In the genomic region with DNA sequence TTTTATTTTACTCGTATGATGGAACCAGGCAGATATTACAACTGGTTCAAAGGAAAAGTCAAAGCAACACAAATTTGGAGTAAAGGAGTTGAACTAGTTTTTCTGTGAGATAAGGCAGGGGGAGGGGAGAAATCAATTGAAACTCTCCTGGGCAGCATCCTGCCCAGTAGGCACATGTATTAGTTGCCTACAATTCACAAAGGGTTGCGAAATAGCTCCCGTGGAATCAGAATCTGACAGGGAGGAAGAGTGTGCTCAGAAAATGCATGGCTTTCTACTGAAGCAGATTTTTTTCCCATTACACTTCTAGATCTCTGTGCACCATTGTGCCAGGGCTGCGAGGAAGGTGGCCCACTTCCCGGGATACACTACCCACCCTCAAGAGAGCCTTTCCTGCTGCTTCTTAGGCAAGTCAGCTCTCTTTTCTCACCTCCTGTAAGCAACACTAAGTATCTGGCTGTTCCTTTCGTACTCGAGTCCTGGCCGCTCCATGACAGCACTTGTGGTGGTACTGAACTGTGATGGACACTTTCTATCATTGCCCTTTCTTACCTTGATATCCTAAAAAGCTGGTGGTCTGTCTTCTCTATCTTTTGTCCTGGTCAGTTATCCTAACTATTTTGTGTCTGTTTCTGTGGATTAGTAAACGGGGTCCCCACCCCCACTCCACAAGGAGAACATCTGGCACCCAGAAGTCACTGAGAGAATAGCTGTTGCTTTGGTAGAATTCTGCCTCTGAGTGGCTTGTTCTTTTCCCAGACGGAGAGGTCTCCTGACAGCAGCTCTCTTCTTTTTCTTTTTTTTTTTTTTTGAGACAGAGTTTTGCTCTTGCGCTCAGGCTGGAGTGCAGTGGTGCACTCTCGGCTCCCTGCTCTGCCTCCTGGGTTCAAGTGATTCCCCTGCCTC, we compare ENCODE assay signal across 8 cellular contexts.
DNase-seq lines count a peak whose midpoint lies in the region; ATAC-seq, FAIRE-seq and TF ChIP-seq lines count a peak whose summit lies in the region.

No MANE protein-coding gene starts in this region.

- H3K4me1 ChIP-seq in DOHH2 (ENCODE audit: control insufficient read depth, low read length) (peaks cover 99% of the 10 kb centered on the region), OCI-LY7 (ENCODE audit: insufficient read depth, low read length, poor library complexity, severe bottlenecking) (peaks cover 97% of the 10 kb centered on the region), keratinocyte (ENCODE audit: control insufficient read depth, extremely low read depth, insufficient read depth, low read length) (peaks cover 17% of the 10 kb centered on the region), HAP-1 (peaks cover 3% of the 10 kb centered on the region; the same call in 1 of the 2 replicates)

- no peaks in the 10 kb centered on the region for H3K9me2 ChIP-seq in DOHH2 (replicated peaks; ENCODE audit: control insufficient read depth, low read length)
- no peaks in the 10 kb centered on the region for H3K9me2 ChIP-seq in OCI-LY7 (ENCODE audit: insufficient read depth, low read length)

- in situ Hi-C loops in HAP-1 (cut with MboI; ENCODE audit: low sequenced_read_pairs), result no loop called here

- TF ChIP-seq CTCF in DOHH2 (IDR thresholded peaks at IDR 0.05; ENCODE audit: low read depth, low read length, poor library complexity, severe bottlenecking) (no peak), OCI-LY7 (conservative IDR thresholded peaks at IDR 0.05; ENCODE audit: low read length) (no peak), keratinocyte (optimal IDR thresholded peaks at IDR 0.05 in 1 of 3, IDR thresholded peaks at IDR 0.05 in 1 of 3, conservative IDR thresholded peaks at IDR 0.05 in 1 of 3; ENCODE audit: extremely low read depth in 1 of 3, insufficient read depth in 2 of 3, low read length in 3 of 3) (no peak)

- dilution Hi-C loops in keratinocyte (cut with MboI; ENCODE audit: extremely low pct_ligation_motif_present, low sequenced_read_pairs), result no loop called here

- H3K27me3 ChIP-seq in DOHH2 (ENCODE audit: control insufficient read depth, low read length) (no peaks in the 10 kb centered on the region), keratinocyte (ENCODE audit: control insufficient read depth, extremely low read depth, insufficient read depth, low read length) (no peaks in the 10 kb centered on the region), HAP-1 (ENCODE audit: low read depth) (no peaks in the 10 kb centered on the region)

- H3K4me3 ChIP-seq in DOHH2 (ENCODE audit: low read length), result peak overlapping the region; percentile 74
- H3K4me3 ChIP-seq in OCI-LY7 (ENCODE audit: low read depth, low read length, poor library complexity, severe bottlenecking), result peak overlapping the region; percentile 57
- H3K4me3 ChIP-seq in keratinocyte (ENCODE audit: control insufficient read depth in 2 of 3, extremely low read depth in 1 of 3, insufficient read depth in 2 of 3, low read depth in 1 of 3, low read length in 3 of 3), result no peak overlapping the region
- H3K4me3 ChIP-seq in HAP-1, result no peak overlapping the region

- peaks cover 92% of the 10 kb centered on the region for H3K36me3 ChIP-seq in DOHH2 (ENCODE audit: control insufficient read depth, low read length)
- H3K36me3 ChIP-seq in OCI-LY7 (ENCODE audit: insufficient read depth, low read length), result peaks cover 92% of the 10 kb centered on the region
- H3K36me3 ChIP-seq in keratinocyte (ENCODE audit: control insufficient read depth in 2 of 2, extremely low read depth in 1 of 2, insufficient read depth in 2 of 2, low read length in 2 of 2), result no peaks in the 10 kb centered on the region
- H3K36me3 ChIP-seq in HAP-1 (replicated peaks), result peaks cover 30% of the 10 kb centered on the region

- CTCF ChIA-PET in OCI-LY7 (lab: Charles Lee; ENCODE audit: unreplicated experiment), result interaction anchor here (0.6 to 1.2 kb wide), 6 partner anchors 34 to 207 kb away, joined by 3 read pairs; no protein-coding TSS in a partner anchor
- CTCF ChIA-PET in HEK293T (lab: Yijun Ruan, JAX), result no interaction called here

- H3K9ac ChIP-seq in keratinocyte (ENCODE audit: control insufficient read depth, extremely low read depth, insufficient read depth, low read length), result no peak overlapping the region

- peak; percentile 46 for FAIRE-seq in keratinocyte (lab: Jason Lieb, UNC)

- intact Hi-C loops in OCI-LY7 (cut with micrococcal nuclease; ENCODE audit: unreplicated experiment), result loop anchor here (1.0 to 5.0 kb wide), 4 partner anchors 20 to 117 kb away; no protein-coding TSS in a partner anchor

- no peaks in the 10 kb centered on the region for H3K9me1 ChIP-seq in keratinocyte (ENCODE audit: control insufficient read depth, extremely low read depth, insufficient read depth, low read length)

- peak overlapping the region; percentile 88 for H3K4me2 ChIP-seq in DOHH2 (ENCODE audit: low read length)
- H3K4me2 ChIP-seq in OCI-LY7 (ENCODE audit: low read length), result peak overlapping the region; percentile 88
- H3K4me2 ChIP-seq in keratinocyte (ENCODE audit: control insufficient read depth, extremely low read depth, insufficient read depth, low read depth, low read length), result no peak overlapping the region

- H4K20me1 ChIP-seq in DOHH2 (ENCODE audit: control insufficient read depth, insufficient read depth, low read depth, low read length), result no peaks in the 10 kb centered on the region
- 0 out of 2 replicates have a peak, but pooled peaks cover 10% of the 10 kb centered on the region for H4K20me1 ChIP-seq in OCI-LY7 (ENCODE audit: insufficient read depth, low read length)
- H4K20me1 ChIP-seq in keratinocyte (ENCODE audit: control insufficient read depth, extremely low read depth, insufficient read depth, low read length), result no peaks in the 10 kb centered on the region

- H3K79me2 ChIP-seq in DOHH2 (ENCODE audit: control insufficient read depth, low read length), result peaks cover 91% of the 10 kb centered on the region
- peaks cover 92% of the 10 kb centered on the region for H3K79me2 ChIP-seq in OCI-LY7 (ENCODE audit: insufficient read depth, low read depth, low read length)
- no peaks in the 10 kb centered on the region for H3K79me2 ChIP-seq in keratinocyte (ENCODE audit: control insufficient read depth, insufficient read depth, low read length)

- no peaks in the 10 kb centered on the region for H3K9me3 ChIP-seq in DOHH2 (ENCODE audit: control insufficient read depth, insufficient read depth, low read length)
- H3K9me3 ChIP-seq in OCI-LY7 (ENCODE audit: low read length), result no peaks in the 10 kb centered on the region
- H3K9me3 ChIP-seq in keratinocyte (ENCODE audit: control insufficient read depth, low read depth, low read length), result no peaks in the 10 kb centered on the region
- no peaks in the 10 kb centered on the region for H3K9me3 ChIP-seq in HAP-1

- ATAC-seq in GM21619 (IDR thresholded peaks at IDR 0.05; ENCODE audit: unreplicated experiment), result peak; percentile 0
- ATAC-seq in HG03108 (IDR thresholded peaks at IDR 0.05; ENCODE audit: unreplicated experiment), result no peak

- peak overlapping the region; percentile 98 for H3K27ac ChIP-seq in DOHH2 (ENCODE audit: low read depth, low read length)
- peak overlapping the region; percentile 99 for H3K27ac ChIP-seq in OCI-LY7 (ENCODE audit: low read depth, low read length, poor library complexity, severe bottlenecking)
- H3K27ac ChIP-seq in keratinocyte (ENCODE audit: control insufficient read depth, insufficient read depth, low read length), result no peak overlapping the region

- POLR2A ChIA-PET in OCI-LY7 (lab: Charles Lee), result interaction anchor here (0.6 to 5.8 kb wide), 28 partner anchors 9 to 421 kb away, joined by 3 to 122 read pairs (median 4); a partner anchor contains a TSS
- POLR2A ChIA-PET in HEK293T (lab: Yijun Ruan, JAX), result no interaction called here

- DNase-seq in OCI-LY7 (ENCODE audit: low spot score) (peak; percentile 46), keratinocyte (ENCODE audit: low read depth, low spot score) (no peak), HEK293T (ENCODE audit: extremely low spot score) (no peak), HAP-1 (ENCODE audit: low spot score in 2 of 2) (no peak), 8988T (no peak)

- peaks cover 67% of the 10 kb centered on the region for H3F3A ChIP-seq in DOHH2 (ENCODE audit: control insufficient read depth, insufficient read depth)

- BruUV-seq in OCI-LY7 (replicated peaks; lab: Mats Ljungman, UMichigan), result TSS peak; percentile 94

- H2AFZ ChIP-seq in OCI-LY7 (ENCODE audit: low read length) (no peak overlapping the region), keratinocyte (ENCODE audit: control insufficient read depth, low read length) (no peak overlapping the region)

TF ChIP-seq in HEK293T, 16 proteins besides CTCF, POLR2A, EP300 and RAD21:
- no peak for TF ChIP-seq BHLHE40 (IDR thresholded peaks at IDR 0.05; ENCODE audit: borderline replicate concordance)

Comparison
In these comparisons a context has a peak if more than half of its experiments do, and no peak if none do; other contexts are left out.
1. H3K4me3 ChIP-seq: peak in DOHH2 (single experiment) and OCI-LY7 (single experiment); none in keratinocyte (0 of 3) and HAP-1 (single experiment).